ENCODE assay signal across 8 cellular contexts in genomic region chr2:38666578-38666926, GRCh38. TPM values are rescaled to one million over a fixed set of nuclear protein-coding genes. Genes with fewer than 3 reads are reported as not detected.
DNase-seq lines count a peak whose midpoint lies in the region; ATAC-seq, FAIRE-seq and TF ChIP-seq lines count a peak whose summit lies in the region.

No MANE protein-coding gene starts in this region.

- no peak for TF ChIP-seq CTCF in gastroesophageal sphincter (IDR thresholded peaks at IDR 0.05)
- no peak for TF ChIP-seq CTCF in pancreas (IDR thresholded peaks at IDR 0.05)
- TF ChIP-seq CTCF in D721Med (IDR thresholded peaks at IDR 0.05; ENCODE audit: insufficient read depth, missing control alignments), result no peak

- H3K27me3 ChIP-seq in gastroesophageal sphincter (no peaks in the 10 kb centered on the region), pancreas (no peaks in the 10 kb centered on the region)

- FAIRE-seq in pancreas (lab: Jason Lieb, UNC) (no peak), D721Med (lab: Jason Lieb, UNC) (no peak)

- H3K36me3 ChIP-seq in gastroesophageal sphincter (no peaks in the 10 kb centered on the region), pancreas (no peaks in the 10 kb centered on the region)

- no peaks in the 10 kb centered on the region for H3K27me3 Mint-ChIP-seq in T-helper 17 cell

- H3K27ac ChIP-seq in gastroesophageal sphincter (peak overlapping the region; percentile 0 to 79 (median 76)), pancreas (peak overlapping the region in 3 of 4 donors; percentile 42 to 77 (median 70))

- peak overlapping the region; percentile 98 for H3K27ac Mint-ChIP-seq in T-helper 17 cell

- no peaks in the 10 kb centered on the region for H3K36me3 Mint-ChIP-seq in T-helper 17 cell (ENCODE audit: low read depth)

- no peak for TF ChIP-seq POLR2A in gastroesophageal sphincter (IDR thresholded peaks at IDR 0.05)

- ATAC-seq in HG02885 (IDR thresholded peaks at IDR 0.05; ENCODE audit: poor library complexity, unreplicated experiment) (peak; percentile 16), T-helper 17 cell (peak; percentile 55), gastroesophageal sphincter (no peak), pancreas (peak; percentile 45 to 69 (median 56))

- intact Hi-C loops in pancreas (cut with DNase I), result no loop called here

- 24 to 28% methylated on average over 3 of the region's 3 CpGs for WGBS in gastroesophageal sphincter (ENCODE audit: low coverage in 1 of 2), 2 donors
- WGBS in pancreas, 2 donors, result 2% methylated on average over 3 of the region's 3 CpGs

- peak; percentile 15 for DNase-seq in GM03348 (ENCODE audit: low spot score)
- DNase-seq in T-helper 17 cell, result no peak
- no peak for DNase-seq in pancreas
- no peak for DNase-seq in T-helper 9 cell
- DNase-seq in D721Med (ENCODE audit: insufficient read length, low spot score), result no peak
- no peak for DNase-seq in DMS 273 (lab: John Stamatoyannopoulos, UW; ENCODE audit: unreplicated experiment)

- H3K4me1 Mint-ChIP-seq in T-helper 17 cell, result peaks cover 54% of the 10 kb centered on the region

- peak overlapping the region; percentile 93 for H3K4me3 Mint-ChIP-seq in T-helper 17 cell

- H3K9me3 ChIP-seq in T-helper 17 cell (ENCODE audit: control insufficient read depth, low read length, poor library complexity, severe bottlenecking), result no peaks in the 10 kb centered on the region
- H3K9me3 ChIP-seq in gastroesophageal sphincter, result no peaks in the 10 kb centered on the region
- H3K9me3 ChIP-seq in pancreas, result no peaks in the 10 kb centered on the region

- no peak for TF ChIP-seq EP300 in gastroesophageal sphincter (IDR thresholded peaks at IDR 0.05)

- H3K4me3 ChIP-seq in gastroesophageal sphincter (peak overlapping the region; percentile 50 to 57), pancreas (peak overlapping the region; percentile 31 to 69 (median 44))

- H3K4me1 ChIP-seq in gastroesophageal sphincter (peaks cover 0 to 43% (median 11%) of the 10 kb centered on the region in 3 donors), pancreas (peaks cover 0 to 23% (median 19%) of the 10 kb centered on the region in 3 donors)

RNA-seq across cellular contexts. Expression of gene GALM, which starts 0.6 kb away (rescaled TPM):
- total RNA-seq in T-helper 17 cell, result 10 to 100 TPM; 18.5 to 28.3 TPM
- 10 to 100 TPM in 3 of 4 donors, 1 to 10 TPM in 1; 9.2 to 17.1 (median 13.2) TPM for total RNA-seq in gastroesophageal sphincter
- 10 to 100 TPM in 1 of 6 donors, 1 to 10 TPM in 5; 6.3 to 10.9 (median 7.4) TPM for total RNA-seq in pancreas
- 1 to 10 TPM; 5.4 to 7.6 TPM for polyA plus RNA-seq in pancreas
